Comparison of ENCODE assay signal across 8 cellular contexts in the genomic region with DNA sequence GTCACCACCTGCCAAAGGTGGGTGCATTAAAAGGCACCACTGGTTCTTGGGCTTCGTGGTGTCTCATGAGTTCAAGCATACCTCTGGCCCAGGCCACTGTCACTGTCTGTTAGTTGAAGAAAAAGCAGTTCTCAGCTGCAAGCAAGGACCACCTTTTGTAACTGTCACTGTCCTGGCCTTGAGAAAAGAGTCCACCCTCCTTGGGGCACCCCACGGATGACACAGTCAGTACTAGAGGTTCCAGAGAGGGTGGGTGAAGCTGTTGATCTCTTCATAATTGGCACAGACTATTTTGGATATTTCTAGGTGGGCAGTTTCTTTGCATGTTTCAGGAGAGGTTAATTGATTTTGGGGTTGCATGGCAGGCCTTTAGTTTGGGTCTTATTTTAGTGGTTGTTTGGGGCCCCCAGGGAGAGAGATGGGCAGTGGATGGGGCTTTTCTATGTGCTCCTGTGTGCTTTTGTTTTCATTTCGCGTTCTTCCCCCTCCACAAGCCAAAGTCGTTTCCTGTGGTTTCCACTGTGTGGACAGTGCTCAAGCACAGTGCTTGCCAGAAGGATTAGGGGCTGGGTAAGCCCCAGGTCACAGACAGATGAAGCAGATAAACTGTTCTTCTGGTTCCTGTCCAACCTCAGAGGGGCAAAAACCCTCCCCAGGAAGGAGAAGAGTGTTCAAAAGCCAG.
DNase-seq lines count a peak whose midpoint lies in the region; ATAC-seq, FAIRE-seq and TF ChIP-seq lines count a peak whose summit lies in the region.

No MANE protein-coding gene starts in this region.

- no peak overlapping the region for H3K27ac ChIP-seq in endodermal cell (ENCODE audit: low read depth, low read length)

- 89% methylated on average over 3 of the region's 5 CpGs; no CpG with 5 or more reads in 1 of the 2 experiments for WGBS in endodermal cell (ENCODE audit: insufficient coverage in 1 of 2, insufficient read length in 1 of 2), 2 experiments

- peaks cover 2% of the 10 kb centered on the region for H3K27me3 Mint-ChIP-seq in IgD-negative memory B cell
- no peaks in the 10 kb centered on the region for H3K27me3 Mint-ChIP-seq in endodermal cell (ENCODE audit: insufficient read depth)

- H3K9me3 ChIP-seq in endodermal cell (ENCODE audit: control insufficient read depth, low read length): peaks cover 6% of the 10 kb centered on the region

- H3K4me1 Mint-ChIP-seq in IgD-negative memory B cell: peaks cover 22 to 37% (median 33%) of the 10 kb centered on the region in 3 donors
- peaks cover 8% of the 10 kb centered on the region for H3K4me1 Mint-ChIP-seq in endodermal cell

- H3K36me3 ChIP-seq in bronchial epithelial cell (ENCODE audit: control insufficient read depth, insufficient read depth, low read length) (no peaks in the 10 kb centered on the region), endodermal cell (ENCODE audit: control insufficient read depth, insufficient read depth, low read length) (no peaks in the 10 kb centered on the region)

- no peaks in the 10 kb centered on the region for H3K4me1 ChIP-seq in endodermal cell (ENCODE audit: control insufficient read depth, insufficient read depth, low read length)

- H3K9me3 Mint-ChIP-seq in IgD-negative memory B cell (peaks cover 0 to 6% (median 2%) of the 10 kb centered on the region in 3 donors), endodermal cell (peaks cover 29% of the 10 kb centered on the region)

- H3K4me3 ChIP-seq in bronchial epithelial cell (ENCODE audit: low read depth, low read length): no peak overlapping the region
- no peak overlapping the region for H3K4me3 ChIP-seq in endodermal cell (ENCODE audit: low read length)

- H3K27me3 ChIP-seq in bronchial epithelial cell (ENCODE audit: control insufficient read depth, insufficient read depth, low read length) (no peaks in the 10 kb centered on the region), endodermal cell (ENCODE audit: control insufficient read depth, insufficient read depth, low read length, poor library complexity, severe bottlenecking) (no peaks in the 10 kb centered on the region)

- ATAC-seq in GM18498 (IDR thresholded peaks at IDR 0.05; ENCODE audit: unreplicated experiment) (peak; percentile 97), GM21529 (IDR thresholded peaks at IDR 0.05; ENCODE audit: unreplicated experiment) (peak; percentile 97)

- DNase-seq in bronchial epithelial cell (ENCODE audit: low read depth) (no peak), NCI-H1436 treated with DMSO at 0.1 percent for 48 hours (lab: John Stamatoyannopoulos, UW) (no peak), HuH-7 (ENCODE audit: low spot score) (no peak), GOT3 (lab: John Stamatoyannopoulos, UW) (no peak), endodermal cell (no peak)

- peak overlapping the region; percentile 32 to 91 (median 59) for H3K27ac Mint-ChIP-seq in IgD-negative memory B cell
- H3K27ac Mint-ChIP-seq in endodermal cell: no peak overlapping the region

- H3K36me3 Mint-ChIP-seq in IgD-negative memory B cell: peaks cover 8% of the 10 kb centered on the region
- H3K36me3 Mint-ChIP-seq in endodermal cell (ENCODE audit: low read depth): peaks cover 10% of the 10 kb centered on the region

- H3K9ac ChIP-seq in endodermal cell (ENCODE audit: extremely low read depth, low read length, poor library complexity, severe bottlenecking): no peak overlapping the region

- peak; percentile 36 for FAIRE-seq in bronchial epithelial cell (lab: Jason Lieb, UNC)

- TF ChIP-seq CTCF in bronchial epithelial cell (IDR thresholded peaks at IDR 0.05; ENCODE audit: insufficient read depth, low read length, severe bottlenecking): no peak
- TF ChIP-seq CTCF in endodermal cell (conservative IDR thresholded peaks at IDR 0.05): no peak

- H3K4me3 Mint-ChIP-seq in IgD-negative memory B cell (peak overlapping the region; percentile 0 to 90 (median 45)), endodermal cell (no peak overlapping the region)
